In the genomic region with DNA sequence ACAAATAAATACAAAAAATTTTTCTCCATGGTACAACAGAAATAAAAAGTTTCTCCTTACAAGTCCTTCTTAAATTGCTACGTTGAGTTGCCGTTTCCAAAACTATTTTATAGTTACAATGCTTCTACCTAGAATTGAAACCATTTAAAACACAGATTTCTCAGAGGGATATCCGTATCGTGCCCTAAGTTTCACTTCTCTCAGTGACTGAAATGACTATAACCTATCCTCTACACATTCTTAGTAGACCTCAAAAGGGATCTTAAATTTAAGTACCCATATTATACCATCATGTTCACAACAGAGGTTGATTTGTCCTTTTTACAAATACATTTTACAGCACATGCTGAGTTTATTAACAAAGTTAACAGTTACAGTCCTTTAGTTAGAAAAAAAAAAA, we compare ENCODE assay signal across 15 cellular contexts. TPM values are rescaled to one million over a fixed set of nuclear protein-coding genes. Genes with fewer than 3 reads are reported as not detected.
DNase-seq lines count a peak whose midpoint lies in the region; ATAC-seq, FAIRE-seq and TF ChIP-seq lines count a peak whose summit lies in the region.
"Had no signal": no experiment of that assay in that cellular context is flagged by ENCODE, and none has a peak within 500 bp of the region (broad histone marks: within the 10 kb centered on the region; RNA-seq: fewer than 3 reads in every experiment).

No MANE protein-coding gene starts in this region.

- H3K27ac ChIP-seq in kidney (ENCODE audit: low read depth in 2 of 2, low read length in 2 of 2), result no peak overlapping the region
- H3K27ac ChIP-seq: prostate gland, SJSA1 had no signal

- H3K9ac ChIP-seq in kidney (ENCODE audit: low read length in 2 of 2), result no peak overlapping the region

- no peak for FAIRE-seq in kidney (lab: Jason Lieb, UNC)
- FAIRE-seq: urothelium cell line had no signal

- no peak overlapping the region for H3K4me3 ChIP-seq in kidney (ENCODE audit: low read length in 2 of 2)
- H3K4me3 ChIP-seq: prostate gland, SJSA1 had no signal

- H3K9me3 ChIP-seq in kidney (ENCODE audit: control insufficient read depth in 1 of 2, low read length in 2 of 2), result no peaks in the 10 kb centered on the region
- H3K9me3 ChIP-seq: prostate gland, SJSA1 had no signal

- no peaks in the 10 kb centered on the region for H3K4me1 ChIP-seq in kidney (ENCODE audit: control insufficient read depth in 1 of 2, insufficient read depth in 1 of 2, low read depth in 1 of 2, low read length in 2 of 2)
- H3K4me1 ChIP-seq: prostate gland, SJSA1 had no signal

- H3K27me3 Mint-ChIP-seq in activated naive CD8-positive, alpha-beta T cell treated with anti-CD3 and anti-CD28 coated beads, Interleukin-2, amount 10 ng/mL, durations not matched to agents 7 days and 5 days, result no peaks in the 10 kb centered on the region
- H3K27me3 Mint-ChIP-seq in activated naive CD8-positive, alpha-beta T cell treated with anti-CD3 and anti-CD28 coated beads for 36 hours, result no peaks in the 10 kb centered on the region

- H3K27ac Mint-ChIP-seq in activated naive CD8-positive, alpha-beta T cell treated with anti-CD3 and anti-CD28 coated beads, Interleukin-2, amount 10 ng/mL, durations not matched to agents 7 days and 5 days, result peak overlapping the region; percentile 38
- no peak overlapping the region for H3K27ac Mint-ChIP-seq in activated naive CD8-positive, alpha-beta T cell treated with anti-CD3 and anti-CD28 coated beads for 36 hours

- ATAC-seq in activated naive CD8-positive, alpha-beta T cell treated with anti-CD3 and anti-CD28 coated beads, Interleukin-2, amount 10 ng/mL, durations not matched to agents 7 days and 5 days (ENCODE audit: low read depth), result no peak
- ATAC-seq in GM21786 (IDR thresholded peaks at IDR 0.05; ENCODE audit: unreplicated experiment) (peak; percentile 99), HG03342 (IDR thresholded peaks at IDR 0.05; ENCODE audit: unreplicated experiment) (peak; percentile 97)
- ATAC-seq: left lobe of liver had no signal

- intact Hi-C loops in kidney (cut with DNase I), result no loop called here

- H3K4me3 Mint-ChIP-seq in activated naive CD8-positive, alpha-beta T cell treated with anti-CD3 and anti-CD28 coated beads, Interleukin-2, amount 10 ng/mL, durations not matched to agents 7 days and 5 days, result no peak overlapping the region
- no peak overlapping the region for H3K4me3 Mint-ChIP-seq in activated naive CD8-positive, alpha-beta T cell treated with anti-CD3 and anti-CD28 coated beads for 36 hours

- no peaks in the 10 kb centered on the region for H3K9me3 Mint-ChIP-seq in activated naive CD8-positive, alpha-beta T cell treated with anti-CD3 and anti-CD28 coated beads, Interleukin-2, amount 10 ng/mL, durations not matched to agents 7 days and 5 days
- no peaks in the 10 kb centered on the region for H3K9me3 Mint-ChIP-seq in activated naive CD8-positive, alpha-beta T cell treated with anti-CD3 and anti-CD28 coated beads for 36 hours

- no peak for TF ChIP-seq CTCF in kidney (IDR thresholded peaks at IDR 0.05; ENCODE audit: borderline replicate concordance, extremely low read depth, insufficient read depth)

- no peak for DNase-seq in activated naive CD8-positive, alpha-beta T cell treated with anti-CD3 and anti-CD28 coated beads, Interleukin-2, amount 10 ng/mL, durations not matched to agents 7 days and 5 days
- DNase-seq in activated naive CD8-positive, alpha-beta T cell treated with anti-CD3 and anti-CD28 coated beads for 36 hours, result no peak
- DNase-seq in NK-92 (lab: John Stamatoyannopoulos, UW; ENCODE audit: unreplicated experiment) (no peak), RKO (ENCODE audit: low spot score) (no peak), NCI-H524 treated with DMSO at 0.1 percent for 48 hours (lab: John Stamatoyannopoulos, UW) (no peak), kidney (no peak)
- DNase-seq: ACHN, NCI-H2107 had no signal

- POLR2A ChIA-PET in activated naive CD8-positive, alpha-beta T cell treated with anti-CD3 and anti-CD28 coated beads, Interleukin-2, amount 10 ng/mL, durations not matched to agents 7 days and 5 days (lab: Charles Lee), result no interaction called here

- peaks cover 2% of the 10 kb centered on the region for H3K4me1 Mint-ChIP-seq in activated naive CD8-positive, alpha-beta T cell treated with anti-CD3 and anti-CD28 coated beads, Interleukin-2, amount 10 ng/mL, durations not matched to agents 7 days and 5 days
- H3K4me1 Mint-ChIP-seq in activated naive CD8-positive, alpha-beta T cell treated with anti-CD3 and anti-CD28 coated beads for 36 hours, result no peaks in the 10 kb centered on the region

- H3K36me3 ChIP-seq in kidney (ENCODE audit: control insufficient read depth in 1 of 2, insufficient read depth in 2 of 2, low read length in 2 of 2), result peaks cover 3 to 10% of the 10 kb centered on the region in 2 donors
- H3K36me3 ChIP-seq: prostate gland, SJSA1 had no signal

- H3K36me3 Mint-ChIP-seq in activated naive CD8-positive, alpha-beta T cell treated with anti-CD3 and anti-CD28 coated beads, Interleukin-2, amount 10 ng/mL, durations not matched to agents 7 days and 5 days, result peaks cover 19% of the 10 kb centered on the region
- H3K36me3 Mint-ChIP-seq in activated naive CD8-positive, alpha-beta T cell treated with anti-CD3 and anti-CD28 coated beads for 36 hours, result peaks cover 5% of the 10 kb centered on the region

RNA-seq across cellular contexts. Expression of a gene that starts 44.1 kb away (rescaled TPM):
- 10 to 100 TPM; 43.0 to 44.9 TPM for total RNA-seq in activated naive CD8-positive, alpha-beta T cell treated with anti-CD3 and anti-CD28 coated beads, Interleukin-2, amount 10 ng/mL, durations not matched to agents 7 days and 5 days
- total RNA-seq in activated naive CD8-positive, alpha-beta T cell treated with anti-CD3 and anti-CD28 coated beads for 36 hours, result 10 to 100 TPM; 26.2 to 27.2 TPM
- 19.4 TPM for total RNA-seq in kidney
- 5.3 TPM for polyA plus RNA-seq in kidney (ENCODE audit: insufficient read depth, low read depth, low replicate concordance)

RNA-seq across cellular contexts. Expression of a gene that starts 51.7 kb away (rescaled TPM):
- not detected for total RNA-seq in activated naive CD8-positive, alpha-beta T cell treated with anti-CD3 and anti-CD28 coated beads, Interleukin-2, amount 10 ng/mL, durations not matched to agents 7 days and 5 days
- not detected for total RNA-seq in activated naive CD8-positive, alpha-beta T cell treated with anti-CD3 and anti-CD28 coated beads for 36 hours
- total RNA-seq in kidney, result not detected
- polyA plus RNA-seq in kidney (ENCODE audit: insufficient read depth, low read depth, low replicate concordance), result not detected
- total RNA-seq: HT-29, left lobe of liver, prostate gland, SJSA1 had no signal

RNA-seq across cellular contexts. Expression of a gene that starts 57.8 kb away (rescaled TPM):
- total RNA-seq in activated naive CD8-positive, alpha-beta T cell treated with anti-CD3 and anti-CD28 coated beads, Interleukin-2, amount 10 ng/mL, durations not matched to agents 7 days and 5 days, result 10 to 100 TPM; 14.6 to 16.3 TPM
- 10 to 100 TPM; 20.2 to 23.3 TPM for total RNA-seq in activated naive CD8-positive, alpha-beta T cell treated with anti-CD3 and anti-CD28 coated beads for 36 hours
- 11.0 TPM for total RNA-seq in kidney
- 6.7 TPM for polyA plus RNA-seq in kidney (ENCODE audit: insufficient read depth, low read depth, low replicate concordance)
